ENCODE assay signal across 22 cellular contexts in the genomic region with DNA sequence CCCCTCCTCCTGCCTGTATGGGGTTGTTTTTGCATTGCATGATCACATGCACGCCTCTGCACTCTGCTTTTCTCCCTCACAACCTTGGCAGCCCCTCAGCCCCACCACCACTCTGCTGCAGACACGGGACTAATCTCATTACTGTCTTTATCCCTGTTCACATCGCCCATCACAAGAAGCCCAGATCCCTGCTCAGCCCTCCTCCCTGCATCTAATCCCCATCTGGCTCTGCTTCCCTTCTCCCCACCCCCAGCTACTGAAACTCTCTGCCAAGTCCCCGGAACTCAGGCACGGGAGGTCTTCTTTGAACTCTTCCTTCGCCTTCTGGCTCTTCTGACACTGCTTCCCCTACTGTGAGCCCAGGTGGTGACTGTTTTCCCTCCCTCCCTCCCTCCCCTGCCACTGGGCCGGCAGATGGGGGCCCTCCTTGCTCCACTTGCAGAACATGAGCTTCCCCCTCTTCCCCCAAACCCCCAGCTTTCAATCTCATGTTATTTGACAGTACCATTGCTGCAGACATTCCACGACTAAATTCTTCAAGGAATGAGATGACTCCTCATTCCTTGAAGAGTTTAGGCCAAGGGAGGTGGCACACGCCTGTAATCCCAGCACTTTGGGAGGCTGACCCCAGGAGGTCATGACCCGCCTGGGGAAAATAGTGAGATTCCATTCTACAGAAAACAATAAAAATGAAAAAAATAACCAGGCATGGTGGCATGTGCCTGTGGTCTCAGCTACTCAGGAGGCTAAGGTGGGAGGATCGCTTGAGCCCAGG. TPM values are rescaled to one million over a fixed set of nuclear protein-coding genes. Genes with fewer than 3 reads are reported as not detected.
DNase-seq lines count a peak whose midpoint lies in the region; ATAC-seq and TF ChIP-seq lines count a peak whose summit lies in the region.
"Had no signal": no experiment of that assay in that cellular context is flagged by ENCODE, and none has a peak within 500 bp of the region (broad histone marks: within the 10 kb centered on the region; RNA-seq: fewer than 3 reads in every experiment).

No MANE protein-coding gene starts in this region.

- H2BK120ac ChIP-seq in mesendoderm (ENCODE audit: low read depth, low read length), result no peak overlapping the region

- H3K4ac ChIP-seq in mesendoderm (ENCODE audit: low read depth, low read length), result no peak overlapping the region

- no peak overlapping the region for H3K9ac ChIP-seq in mesendoderm (ENCODE audit: low read length)

- H3K27me3 ChIP-seq in WERI-Rb-1 (ENCODE audit: insufficient read depth, low read depth, severe bottlenecking), result no peaks in the 10 kb centered on the region
- H3K27me3 ChIP-seq in mesendoderm (ENCODE audit: insufficient read depth, low read length, poor library complexity), result no peaks in the 10 kb centered on the region
- H3K27me3 ChIP-seq: adrenal gland had no signal

- H3K27ac ChIP-seq in KOPT-K1 (ENCODE audit: low read depth, low read length, poor library complexity, severe bottlenecking) (peak overlapping the region; percentile 54), WERI-Rb-1 (peak overlapping the region; percentile 92), mesendoderm (ENCODE audit: low read depth, low read length) (no peak overlapping the region)
- H3K27ac ChIP-seq: adrenal gland, heart right ventricle had no signal

- POLR2A ChIA-PET in GM10248 (lab: Yijun Ruan, JAX), result no interaction called here

- ATAC-seq in GM21717 (IDR thresholded peaks at IDR 0.05; ENCODE audit: unreplicated experiment), result no peak
- ATAC-seq: heart right ventricle had no signal

- no peak overlapping the region for H2BK5ac ChIP-seq in mesendoderm (ENCODE audit: low read length)

- no peaks in the 10 kb centered on the region for H3K4me1 ChIP-seq in mesendoderm (ENCODE audit: control insufficient read depth, low read depth, low read length)
- H3K4me1 ChIP-seq: adrenal gland, heart right ventricle had no signal

- H2BK15ac ChIP-seq in mesendoderm (replicated peaks; ENCODE audit: low read depth), result no peak overlapping the region

- H4K5ac ChIP-seq in mesendoderm (ENCODE audit: low read length), result no peak overlapping the region

- H2AK5ac ChIP-seq in mesendoderm (ENCODE audit: low read length), result no peak overlapping the region

- no peak overlapping the region for H4K8ac ChIP-seq in mesendoderm (ENCODE audit: low read depth, low read length)

- no CpG with 5 or more reads among the region's 11 CpGs for WGBS in mesendoderm (ENCODE audit: extremely low coverage, insufficient coverage, low lambda C conversion rate)

- DNase-seq in Ammon's horn (ENCODE audit: low spot score), result peak; percentile 17
- DNase-seq in WERI-Rb-1, result peak; percentile 100
- peak; percentile 46 for DNase-seq in mesendoderm
- DNase-seq in GM10248 (ENCODE audit: extremely low spot score), result no peak
- DNase-seq in cerebellum (ENCODE audit: low spot score), result no peak
- no peak for DNase-seq in KBM-7
- DNase-seq: DMS79 treated with DMSO at 0.1 percent for 48 hours; heart right ventricle; HFFc6; naive B cell; NCI-H1092; NCI-H2107; NK-92 treated with Interleukin-12 subunit alpha and Interleukin-12 subunit beta, amount 100 ng/mL, for 24 hours; stimulated activated CD4-positive, alpha-beta T cell treated with anti-CD3 and anti-CD28 coated beads, Interleukin-4, amount 100 ng/mL, for 4 hours had no signal

- no peaks in the 10 kb centered on the region for H3K79me1 ChIP-seq in mesendoderm (ENCODE audit: low read length)

- H3K36me3 ChIP-seq in KOPT-K1 (ENCODE audit: insufficient read depth, low read length) (no peaks in the 10 kb centered on the region), WERI-Rb-1 (no peaks in the 10 kb centered on the region), mesendoderm (ENCODE audit: control insufficient read depth, insufficient read depth, low read length) (no peaks in the 10 kb centered on the region)
- H3K36me3 ChIP-seq: adrenal gland, heart right ventricle had no signal

- no peak overlapping the region for H3K23ac ChIP-seq in mesendoderm (ENCODE audit: low read length)

- CTCF ChIA-PET in GM10248 (lab: Yijun Ruan, JAX), result interaction anchor here (6.5 kb wide), 1 partner anchor 13 kb away, joined by 49 read pairs; no protein-coding TSS in a partner anchor

- in situ Hi-C loops in KBM-7 (cut with MboI; ENCODE audit: low pct_unique_long_range_greater_than_20kb, low sequenced_read_pairs), result no loop called here

- H3K4me3 ChIP-seq in WERI-Rb-1 (ENCODE audit: low read depth, low read length) (peak overlapping the region; percentile 5; the same call in 1 of the 2 replicates), mesendoderm (ENCODE audit: low read length) (no peak overlapping the region)
- H3K4me3 ChIP-seq: adrenal gland, heart right ventricle had no signal

- H3K18ac ChIP-seq in mesendoderm (ENCODE audit: low read length), result no peak overlapping the region

- H3K56ac ChIP-seq in mesendoderm (ENCODE audit: low read length), result no peak overlapping the region

- no peak overlapping the region for H3K4me2 ChIP-seq in mesendoderm (ENCODE audit: low read length)

- H3K9me3 ChIP-seq in KOPT-K1 (ENCODE audit: insufficient read depth, low read length, poor library complexity, severe bottlenecking), result no peaks in the 10 kb centered on the region
- peaks cover 3% of the 10 kb centered on the region for H3K9me3 ChIP-seq in WERI-Rb-1 (ENCODE audit: severe bottlenecking)
- H3K9me3 ChIP-seq: adrenal gland, heart right ventricle had no signal

- TF ChIP-seq CTCF in WERI-Rb-1 (IDR thresholded peaks at IDR 0.05; ENCODE audit: low read depth, low read length) (no peak), GM10248 (IDR thresholded peaks at IDR 0.05; ENCODE audit: control extremely low read depth, extremely low read depth, low read depth, missing control alignments) (no peak)

- H3K79me2 ChIP-seq in mesendoderm (ENCODE audit: control insufficient read depth, insufficient read depth, low read length), result no peaks in the 10 kb centered on the region

RNA-seq across cellular contexts. Expression of a gene that starts 21.9 kb away (rescaled TPM):
- 2.2 TPM for polyA plus RNA-seq in mesendoderm (2013, experiment 1 of 2)
- polyA plus RNA-seq in mesendoderm (2013, experiment 2 of 2), result 2.8 TPM
- 0.54 TPM for total RNA-seq in cerebellum
- total RNA-seq: A172, adrenal gland, chondrocyte, heart right ventricle, HFFc6, lung microvascular endothelial cell, RPMI7951 had no signal
- polyA plus RNA-seq: CD14-positive monocyte had no signal

RNA-seq across cellular contexts. Expression of a gene that starts 37.7 kb away (rescaled TPM):
- polyA plus RNA-seq in mesendoderm (2013, experiment 1 of 2), result 37.1 TPM
- polyA plus RNA-seq in mesendoderm (2013, experiment 2 of 2), result 36.3 TPM
- total RNA-seq in cerebellum, result 2.1 TPM
- polyA plus RNA-seq: CD14-positive monocyte had no signal

Comparison
In these comparisons a context has a peak if more than half of its experiments do, and no peak if none do; other contexts are left out.
1. DNase-seq: peak in Ammon's horn (single experiment), WERI-Rb-1 (single experiment) and mesendoderm (single experiment); none in GM10248 (single experiment), cerebellum (single experiment) and KBM-7 (single experiment).